15 cellular contexts compared by ENCODE assay signal in genomic region chr14:90742252-90742651, GRCh38.
DNase-seq lines count a peak whose midpoint lies in the region; ATAC-seq and TF ChIP-seq lines count a peak whose summit lies in the region.
"Had no signal": no experiment of that assay in that cellular context is flagged by ENCODE, and none has a peak within 500 bp of the region (broad histone marks: within the 10 kb centered on the region; RNA-seq: fewer than 3 reads in every experiment).

No MANE protein-coding gene starts in this region.

- ATAC-seq in T-helper 17 cell: no peak
- ATAC-seq in stimulated activated effector memory CD8-positive, alpha-beta T cell treated with anti-CD3 and anti-CD28 coated beads, Interleukin-12 subunit alpha, Interleukin-12 subunit beta, amount 100 ng/mL, for 72 hours: no peak
- ATAC-seq: GM23338 had no signal

- H3K27me3 Mint-ChIP-seq in T-helper 17 cell (no peaks in the 10 kb centered on the region), osteocyte (ENCODE audit: unreplicated experiment) (no peaks in the 10 kb centered on the region)
- H3K27me3 Mint-ChIP-seq in activated CD4-positive, alpha-beta T cell treated with anti-CD3 and anti-CD28 coated beads, Interleukin-2, amount 10 ng/mL, durations not matched to agents 7 days and 5 days: peaks cover 14% of the 10 kb centered on the region

- POLR2A ChIA-PET in activated CD4-positive, alpha-beta T cell treated with anti-CD3 and anti-CD28 coated beads, Interleukin-2, amount 10 ng/mL, durations not matched to agents 7 days and 5 days (lab: Charles Lee): no interaction called here

- peaks cover 21% of the 10 kb centered on the region for H3K4me1 ChIP-seq in testis
- H3K4me1 ChIP-seq: Peyer's patch had no signal

- H3K27ac ChIP-seq in cingulate gyrus (ENCODE audit: low read depth, low read length) (peak overlapping the region; percentile 80), testis (peak overlapping the region; percentile 28 to 76)
- H3K27ac ChIP-seq: Peyer's patch had no signal

- H3K27ac Mint-ChIP-seq in T-helper 17 cell (peak overlapping the region; percentile 65), osteocyte (ENCODE audit: unreplicated experiment) (no peak overlapping the region)
- no peak overlapping the region for H3K27ac Mint-ChIP-seq in activated CD4-positive, alpha-beta T cell treated with anti-CD3 and anti-CD28 coated beads, Interleukin-2, amount 10 ng/mL, durations not matched to agents 7 days and 5 days
- H3K27ac Mint-ChIP-seq in stimulated activated effector memory CD8-positive, alpha-beta T cell treated with anti-CD3 and anti-CD28 coated beads, Interleukin-12 subunit alpha, Interleukin-12 subunit beta, amount 100 ng/mL, for 72 hours: no peak overlapping the region
- H3K27ac Mint-ChIP-seq: GM23338 had no signal

- no peaks in the 10 kb centered on the region for H3K9me3 ChIP-seq in T-helper 17 cell (ENCODE audit: control insufficient read depth, low read length, poor library complexity, severe bottlenecking)
- no peaks in the 10 kb centered on the region for H3K9me3 ChIP-seq in testis
- H3K9me3 ChIP-seq: Peyer's patch had no signal

- H3K36me3 Mint-ChIP-seq in T-helper 17 cell (ENCODE audit: low read depth) (no peaks in the 10 kb centered on the region), osteocyte (ENCODE audit: unreplicated experiment) (no peaks in the 10 kb centered on the region)
- H3K36me3 Mint-ChIP-seq in activated CD4-positive, alpha-beta T cell treated with anti-CD3 and anti-CD28 coated beads, Interleukin-2, amount 10 ng/mL, durations not matched to agents 7 days and 5 days (ENCODE audit: low read depth): no peaks in the 10 kb centered on the region
- no peaks in the 10 kb centered on the region for H3K36me3 Mint-ChIP-seq in stimulated activated effector memory CD8-positive, alpha-beta T cell treated with anti-CD3 and anti-CD28 coated beads, Interleukin-12 subunit alpha, Interleukin-12 subunit beta, amount 100 ng/mL, for 72 hours
- H3K36me3 Mint-ChIP-seq: CD8-positive, alpha-beta memory T cell had no signal

- no peaks in the 10 kb centered on the region for H3K9me3 Mint-ChIP-seq in osteocyte (ENCODE audit: unreplicated experiment)
- H3K9me3 Mint-ChIP-seq in activated CD4-positive, alpha-beta T cell treated with anti-CD3 and anti-CD28 coated beads, Interleukin-2, amount 10 ng/mL, durations not matched to agents 7 days and 5 days: no peaks in the 10 kb centered on the region
- no peaks in the 10 kb centered on the region for H3K9me3 Mint-ChIP-seq in stimulated activated effector memory CD8-positive, alpha-beta T cell treated with anti-CD3 and anti-CD28 coated beads, Interleukin-12 subunit alpha, Interleukin-12 subunit beta, amount 100 ng/mL, for 72 hours
- H3K9me3 Mint-ChIP-seq: CD8-positive, alpha-beta memory T cell; GM23338 had no signal

- H3K36me3 ChIP-seq in testis (ENCODE audit: low read depth, missing control alignments): no peaks in the 10 kb centered on the region
- H3K36me3 ChIP-seq: Peyer's patch had no signal

- no peak for DNase-seq in T-helper 17 cell
- DNase-seq in osteocyte (ENCODE audit: extremely low spot score, unreplicated experiment): peak; percentile 6
- no peak for DNase-seq in testis
- DNase-seq in activated CD4-positive, alpha-beta T cell treated with anti-CD3 and anti-CD28 coated beads, Interleukin-2, amount 10 ng/mL, durations not matched to agents 7 days and 5 days: no peak
- DNase-seq in middle frontal gyrus (ENCODE audit: extremely low spot score, low spot score): no peak
- no peak for DNase-seq in stimulated activated effector memory CD8-positive, alpha-beta T cell treated with anti-CD3 and anti-CD28 coated beads, Interleukin-12 subunit alpha, Interleukin-12 subunit beta, amount 100 ng/mL, for 72 hours (ENCODE audit: low spot score in 2 of 2)
- DNase-seq: ACHN; CD8-positive, alpha-beta memory T cell; HCEC 1CT; MM.1S; NCI-H1092 treated with DMSO at 0.1 percent for 48 hours; NCI-H2081 treated with DMSO at 0.1 percent for 48 hours; Peyer's patch had no signal

- H3K4me3 ChIP-seq in testis: no peak overlapping the region
- H3K4me3 ChIP-seq: GM23338, Peyer's patch had no signal

- H3K4me3 Mint-ChIP-seq in T-helper 17 cell (no peak overlapping the region), osteocyte (ENCODE audit: unreplicated experiment) (no peak overlapping the region)
- H3K4me3 Mint-ChIP-seq in activated CD4-positive, alpha-beta T cell treated with anti-CD3 and anti-CD28 coated beads, Interleukin-2, amount 10 ng/mL, durations not matched to agents 7 days and 5 days: no peak overlapping the region
- no peak overlapping the region for H3K4me3 Mint-ChIP-seq in stimulated activated effector memory CD8-positive, alpha-beta T cell treated with anti-CD3 and anti-CD28 coated beads, Interleukin-12 subunit alpha, Interleukin-12 subunit beta, amount 100 ng/mL, for 72 hours
- H3K4me3 Mint-ChIP-seq: CD8-positive, alpha-beta memory T cell; GM23338 had no signal

- H3K4me1 Mint-ChIP-seq in T-helper 17 cell (peaks cover 2% of the 10 kb centered on the region), osteocyte (ENCODE audit: unreplicated experiment) (peaks cover 7% of the 10 kb centered on the region)
- H3K4me1 Mint-ChIP-seq in activated CD4-positive, alpha-beta T cell treated with anti-CD3 and anti-CD28 coated beads, Interleukin-2, amount 10 ng/mL, durations not matched to agents 7 days and 5 days: no peaks in the 10 kb centered on the region
- H3K4me1 Mint-ChIP-seq in stimulated activated effector memory CD8-positive, alpha-beta T cell treated with anti-CD3 and anti-CD28 coated beads, Interleukin-12 subunit alpha, Interleukin-12 subunit beta, amount 100 ng/mL, for 72 hours: no peaks in the 10 kb centered on the region
- H3K4me1 Mint-ChIP-seq: CD8-positive, alpha-beta memory T cell had no signal

- CTCF ChIA-PET in activated CD4-positive, alpha-beta T cell treated with anti-CD3 and anti-CD28 coated beads, Interleukin-2, amount 10 ng/mL, durations not matched to agents 7 days and 5 days (lab: Charles Lee): interaction anchor here (0.6 kb wide), 1 partner anchor 367 kb away, joined by 3 read pairs; no protein-coding TSS in a partner anchor

- TF ChIP-seq CTCF in osteocyte (IDR thresholded peaks at IDR 0.05): no peak
- no peak for TF ChIP-seq CTCF in testis (IDR thresholded peaks at IDR 0.05)

- TF ChIP-seq POLR2A in testis (IDR thresholded peaks at IDR 0.05): no peak

- WGBS in testis, 2 donors: 93 to 96% methylated on average over 2 of the region's 2 CpGs

- intact Hi-C loops in testis (cut with DNase I; ENCODE audit: low total_unique reads): no loop called here

- H3K27me3 ChIP-seq in testis: no peaks in the 10 kb centered on the region
- H3K27me3 ChIP-seq: Peyer's patch had no signal
